Comparison of ENCODE assay signal across 8 cellular contexts in the genomic region with DNA sequence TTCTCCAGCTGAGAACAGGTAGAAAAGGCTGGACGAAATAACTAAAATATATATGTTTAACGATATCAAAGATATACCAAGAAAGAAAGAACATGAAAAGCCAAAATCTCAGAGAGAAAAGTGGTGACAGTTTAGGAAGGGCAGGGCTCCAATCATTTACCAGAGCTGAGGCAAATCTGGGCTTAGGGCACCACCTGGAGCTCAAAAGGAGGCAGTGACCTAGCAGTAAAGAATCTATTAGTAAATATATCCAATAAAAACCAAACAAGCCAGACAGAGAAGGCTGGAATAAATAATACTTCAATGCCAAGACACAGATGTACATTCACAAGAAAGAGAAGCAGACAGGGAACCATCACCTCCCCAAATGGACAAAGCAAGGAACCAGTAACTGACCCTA. TPM values are rescaled to one million over a fixed set of nuclear protein-coding genes. Genes with fewer than 3 reads are reported as not detected.
DNase-seq lines count a peak whose midpoint lies in the region; ATAC-seq and TF ChIP-seq lines count a peak whose summit lies in the region.

No MANE protein-coding gene starts in this region.

- TF ChIP-seq CTCF in 22Rv1 (IDR thresholded peaks at IDR 0.05) (peak; percentile 37), GM12872 (IDR thresholded peaks at IDR 0.05; ENCODE audit: insufficient read depth, low read depth, low read length) (peak; percentile 72)

- H3K27ac ChIP-seq in 22Rv1, result no peak overlapping the region

- no peaks in the 10 kb centered on the region for H3K27me3 Mint-ChIP-seq in activated T-cell treated with anti-CD3 and anti-CD28 coated beads, Interleukin-2, amount 50 U/mL, for 72 hours (ENCODE audit: low read depth)

- no peaks in the 10 kb centered on the region for H3K4me1 Mint-ChIP-seq in activated T-cell treated with anti-CD3 and anti-CD28 coated beads, Interleukin-2, amount 50 U/mL, for 72 hours (ENCODE audit: low read depth)

- H3K27ac Mint-ChIP-seq in activated T-cell treated with anti-CD3 and anti-CD28 coated beads, Interleukin-2, amount 50 U/mL, for 72 hours, result no peak overlapping the region

- peak; percentile 35 for DNase-seq in NCI-H526 treated with DMSO at 0.1 percent for 48 hours (lab: John Stamatoyannopoulos, UW)
- DNase-seq in activated T-cell treated with anti-CD3 and anti-CD28 coated beads, Interleukin-2, amount 50 U/mL, for 72 hours, result peak; percentile 27 to 40
- peak; percentile 36 for DNase-seq in glomerular visceral epithelial cell (ENCODE audit: extremely low spot score)
- DNase-seq in stimulated activated CD4-positive, alpha-beta T cell treated with anti-CD3 and anti-CD28 coated beads, Interleukin-15, amount 100 ng/mL, for 24 hours, result peak; percentile 58
- no peak for DNase-seq in HuH-7 (ENCODE audit: low spot score)

- H3K4me3 Mint-ChIP-seq in activated T-cell treated with anti-CD3 and anti-CD28 coated beads, Interleukin-2, amount 50 U/mL, for 72 hours, result no peak overlapping the region

- ATAC-seq in activated T-cell treated with anti-CD3 and anti-CD28 coated beads, Interleukin-2, amount 50 U/mL, for 72 hours (replicated peaks in 1 of 2), result peak; percentile 51 to 53
- no peak for ATAC-seq in HG02885 (IDR thresholded peaks at IDR 0.05; ENCODE audit: poor library complexity, unreplicated experiment)

- H3K9me3 Mint-ChIP-seq in activated T-cell treated with anti-CD3 and anti-CD28 coated beads, Interleukin-2, amount 50 U/mL, for 72 hours, result peaks cover 10 to 14% of the 10 kb centered on the region in 2 donors

- peaks cover 7 to 21% of the 10 kb centered on the region in 2 donors for H3K36me3 Mint-ChIP-seq in activated T-cell treated with anti-CD3 and anti-CD28 coated beads, Interleukin-2, amount 50 U/mL, for 72 hours (ENCODE audit: insufficient read depth in 2 of 2)

RNA-seq across cellular contexts. Expression of a gene that starts 43.5 kb away (rescaled TPM):
- total RNA-seq in activated T-cell treated with anti-CD3 and anti-CD28 coated beads, Interleukin-2, amount 50 U/mL, for 72 hours, result not detected
